Comparison of ENCODE assay signal across 6 cellular contexts in the genomic region with DNA sequence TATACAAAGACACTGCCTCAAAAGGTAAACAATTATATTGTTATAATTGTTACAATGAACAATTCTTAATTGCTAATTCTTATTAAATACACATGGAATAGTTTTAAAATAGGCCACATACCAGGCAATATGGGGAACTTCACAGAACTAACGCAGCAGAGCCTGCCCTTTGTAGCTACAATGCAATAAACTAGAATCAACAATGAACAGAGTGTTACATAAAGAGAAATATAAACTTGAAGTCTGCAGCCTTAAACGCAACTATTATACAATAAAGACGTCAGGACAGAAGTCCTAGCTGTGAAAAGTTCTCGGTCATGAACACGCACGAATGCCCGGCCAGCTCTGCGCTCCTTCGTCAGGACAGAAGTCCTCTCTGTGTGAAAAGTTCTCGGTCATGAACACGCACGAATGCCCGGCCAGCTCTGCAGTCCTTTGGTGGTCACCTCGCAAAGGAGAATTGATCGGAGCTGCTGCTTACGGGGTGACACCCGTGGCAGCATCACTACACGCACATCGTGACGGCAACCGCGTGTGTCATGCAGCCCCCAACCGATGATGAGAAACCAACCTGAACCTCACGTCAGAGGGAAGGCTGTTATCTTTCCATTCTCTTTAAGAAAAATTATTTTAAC. TPM values are rescaled to one million over a fixed set of nuclear protein-coding genes. Genes with fewer than 3 reads are reported as not detected.
"Had no signal": no experiment of that assay in that cellular context is flagged by ENCODE, and none has a peak within 500 bp of the region (broad histone marks: within the 10 kb centered on the region; RNA-seq: fewer than 3 reads in every experiment).

No MANE protein-coding gene starts in this region.

RNA-seq across cellular contexts. Expression of gene OBP2B, which starts 23.0 kb away (rescaled TPM):
- total RNA-seq: K562, M059J, PC-3, Peyer's patch, SJCRH30, SK-MEL-5 had no signal
- polyA plus RNA-seq: K562 had no signal

RNA-seq across cellular contexts. Expression of gene ABO, which starts 43.0 kb away (rescaled TPM):
- total RNA-seq: M059J, PC-3, SJCRH30, SK-MEL-5 had no signal
